In the genomic region with DNA sequence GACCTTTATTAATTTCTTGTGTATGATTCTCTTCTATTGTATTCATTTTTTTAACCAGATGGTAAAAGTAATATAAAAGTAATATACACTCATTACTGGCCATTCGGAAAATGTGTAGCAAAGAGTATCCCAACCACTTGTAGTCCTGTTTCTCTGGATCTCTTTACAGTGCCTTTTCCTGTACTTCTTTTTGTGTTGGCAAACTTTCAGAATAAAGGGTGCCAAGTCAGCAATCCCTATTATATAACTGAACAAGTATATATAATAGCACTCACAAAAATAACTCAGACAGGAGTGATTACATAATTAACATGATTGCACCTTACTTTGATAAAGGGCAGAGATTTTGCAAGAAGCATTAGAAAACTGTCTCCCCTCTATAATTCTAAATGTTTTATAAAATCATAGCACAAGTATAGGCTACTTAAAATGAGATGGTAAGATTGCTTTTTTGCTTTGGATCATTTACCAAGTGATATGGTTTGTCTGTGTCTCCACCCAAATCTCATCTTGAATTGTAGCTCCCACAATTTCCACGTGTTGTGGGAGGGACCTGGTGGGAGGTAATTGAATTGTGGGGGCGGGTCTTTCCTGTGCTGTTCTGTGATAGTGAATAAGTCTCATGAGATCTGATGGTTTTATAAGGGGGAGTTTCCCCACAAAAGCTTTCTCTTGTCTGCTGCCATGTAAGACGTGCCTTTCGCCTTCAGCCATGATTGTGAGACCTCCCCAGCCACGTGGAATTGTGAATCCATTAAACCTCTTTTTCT, we compare ENCODE assay signal across 2 cellular contexts.
A peak's percentile ranks its signal among the peaks of the same experiment; 100 is the strongest.
TF ChIP-seq lines count a peak whose summit lies in the region.

No MANE protein-coding gene starts in this region.

TF ChIP-seq in HEK293, 187 proteins besides CTCF, POLR2A, EP300 and RAD21:
- peak; percentile 79 for TF ChIP-seq EGR2 (tag by site-specific recombination; IDR thresholded peaks at IDR 0.05; ENCODE audit: low read depth)
- no peak for TF ChIP-seq ZBTB7A (tag by site-specific recombination; IDR thresholded peaks at IDR 0.05; ENCODE audit: low read depth)
- peak; percentile 83 for TF ChIP-seq ZFHX2 (tag by site-specific recombination; conservative IDR thresholded peaks at IDR 0.05)
- TF ChIP-seq ZNF133 (tag by site-specific recombination; IDR thresholded peaks at IDR 0.05) = no peak

TF ChIP-seq in endothelial cell of umbilical vein, 7 proteins besides CTCF, POLR2A, EP300 and RAD21:
- TF ChIP-seq MAX (IDR thresholded peaks at IDR 0.05; ENCODE audit: insufficient read depth, insufficient read length) (no peak), GATA2 (IDR thresholded peaks at IDR 0.05; ENCODE audit: insufficient read depth, insufficient read length, low read depth, low read length) (no peak), POLR2AphosphoS5 (IDR thresholded peaks at IDR 0.05; ENCODE audit: insufficient read depth, low read depth, low read length) (no peak), EZH2 (IDR thresholded peaks at IDR 0.05; ENCODE audit: borderline replicate concordance, low read depth, low read length, severe bottlenecking) (no peak), JUN (IDR thresholded peaks at IDR 0.05; ENCODE audit: borderline replicate concordance, insufficient read depth, insufficient read length, low read depth) (no peak), MYC (IDR thresholded peaks at IDR 0.05; ENCODE audit: low read depth, low read length) (no peak), FOS (IDR thresholded peaks at IDR 0.05; ENCODE audit: borderline replicate concordance, insufficient read depth, low read length) (no peak)
